18 cellular contexts compared by ENCODE assay signal in the genomic region with DNA sequence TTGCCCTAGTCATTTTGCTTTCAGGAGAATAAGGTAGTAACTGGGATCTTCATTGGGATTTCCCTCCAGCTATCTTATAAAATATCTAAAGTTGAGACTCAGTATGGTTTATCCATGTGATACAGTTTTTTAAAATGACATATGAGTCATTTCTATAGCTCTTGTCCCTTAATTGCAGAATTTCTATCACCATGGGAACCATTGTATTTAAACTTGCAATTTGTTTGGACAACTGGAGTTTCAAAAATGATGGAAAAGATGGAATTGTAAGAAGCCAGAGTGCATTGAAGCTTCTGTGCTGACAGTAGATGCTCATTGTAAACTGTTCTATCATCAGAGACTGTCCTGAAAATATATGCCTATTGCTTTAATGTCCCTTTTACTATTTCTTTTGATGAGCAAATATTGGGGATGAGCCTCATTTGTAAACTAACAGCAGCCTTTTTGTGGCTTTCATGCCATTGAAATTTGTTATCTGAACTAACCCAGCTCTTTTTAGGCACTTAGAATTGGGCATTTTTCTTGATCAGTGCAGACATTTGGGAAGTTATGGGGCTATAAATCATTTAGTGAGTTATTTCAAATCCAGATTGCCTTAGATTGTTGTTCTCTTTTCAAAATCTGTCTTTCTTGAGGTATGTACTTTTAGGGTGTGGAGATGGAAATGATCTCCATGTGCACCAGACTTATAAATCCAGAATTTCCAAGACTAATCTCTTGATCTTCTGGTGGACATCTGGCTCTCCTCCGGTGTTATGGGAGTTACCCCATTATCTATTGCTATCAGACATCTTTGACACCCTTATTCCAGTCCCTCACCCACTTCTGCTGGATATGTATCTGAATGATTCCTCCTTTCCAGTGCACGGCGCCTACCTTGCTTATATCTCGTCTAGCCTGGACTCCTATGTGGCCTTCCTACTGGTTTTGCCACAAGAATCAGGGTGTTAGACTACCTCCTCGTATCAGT.
A peak's percentile ranks its signal among the peaks of the same experiment; 100 is the strongest.
DNase-seq lines count a peak whose midpoint lies in the region; ATAC-seq and TF ChIP-seq lines count a peak whose summit lies in the region.
"Had no signal": no experiment of that assay in that cellular context is flagged by ENCODE, and none has a peak within 500 bp of the region (broad histone marks: within the 10 kb centered on the region; RNA-seq: fewer than 3 reads in every experiment).

No MANE protein-coding gene starts in this region.

- CTCF ChIA-PET in activated CD8-positive, alpha-beta T cell treated with anti-CD3 and anti-CD28 coated beads for 36 hours (lab: Charles Lee) = interaction anchor here (1.1 kb wide), 1 partner anchor 19 kb away, joined by 5 read pairs; no protein-coding TSS in a partner anchor

- no peak overlapping the region for H3K4me3 ChIP-seq in adipocyte (ENCODE audit: low read length)
- H3K4me3 ChIP-seq in mesenchymal stem cell (ENCODE audit: insufficient read depth in 1 of 2, low read depth in 1 of 2, low read length in 2 of 2) = no peak overlapping the region

- WGBS in mesenchymal stem cell = 96% methylated on average over 3 of the region's 5 CpGs

- H3K23ac ChIP-seq in mesenchymal stem cell (ENCODE audit: low read length in 2 of 2) = no peak overlapping the region

- no peaks in the 10 kb centered on the region for H3K27me3 Mint-ChIP-seq in activated CD8-positive, alpha-beta T cell treated with anti-CD3 and anti-CD28 coated beads for 36 hours
- H3K27me3 Mint-ChIP-seq: CD8-positive, alpha-beta memory T cell; IgD-negative memory B cell had no signal

- H3K9me3 Mint-ChIP-seq in activated CD8-positive, alpha-beta T cell treated with anti-CD3 and anti-CD28 coated beads for 36 hours = no peaks in the 10 kb centered on the region
- H3K9me3 Mint-ChIP-seq: CD8-positive, alpha-beta memory T cell; IgD-negative memory B cell had no signal

- no peak overlapping the region for H2BK5ac ChIP-seq in mesenchymal stem cell (ENCODE audit: low read depth, low read length, poor library complexity, severe bottlenecking)

- no peak overlapping the region for H2AK5ac ChIP-seq in mesenchymal stem cell (ENCODE audit: low read length, severe bottlenecking)

- H3K4me1 ChIP-seq in adipocyte (ENCODE audit: control insufficient read depth, insufficient read depth, low read length) (peaks cover 24% of the 10 kb centered on the region), mesenchymal stem cell (ENCODE audit: control insufficient read depth, insufficient read depth, low read depth, low read length) (peaks cover 10% of the 10 kb centered on the region)

- H3K27ac Mint-ChIP-seq in activated CD8-positive, alpha-beta T cell treated with anti-CD3 and anti-CD28 coated beads for 36 hours = no peak overlapping the region
- H3K27ac Mint-ChIP-seq: CD8-positive, alpha-beta memory T cell; IgD-negative memory B cell had no signal

- H3K4ac ChIP-seq in mesenchymal stem cell (ENCODE audit: low read depth in 1 of 2, low read length in 2 of 2) = no peak overlapping the region

- H3K27ac ChIP-seq in mesenchymal stem cell (ENCODE audit: low read length, poor library complexity, severe bottlenecking) (no peak overlapping the region), substantia nigra (ENCODE audit: low read depth, low read length, poor library complexity, severe bottlenecking) (no peak overlapping the region)
- H3K27ac ChIP-seq: 22Rv1 had no signal

- POLR2A ChIA-PET in activated CD8-positive, alpha-beta T cell treated with anti-CD3 and anti-CD28 coated beads for 36 hours (lab: Charles Lee) = interaction anchor here (0.6 kb wide), 1 partner anchor 45 kb away, joined by 4 read pairs; no protein-coding TSS in a partner anchor

- H2BK12ac ChIP-seq in mesenchymal stem cell (ENCODE audit: low read length in 2 of 2) = no peak overlapping the region

- H3K79me1 ChIP-seq in mesenchymal stem cell (replicated peaks; ENCODE audit: low read length, poor library complexity, severe bottlenecking) = peaks cover 26% of the 10 kb centered on the region

- DNase-seq in DMS53 (lab: John Stamatoyannopoulos, UW) (peak; percentile 19), DMS53 treated with DMSO at 0.1 percent for 48 hours (lab: John Stamatoyannopoulos, UW; ENCODE audit: unreplicated experiment) (no peak), NCI-H69 (lab: John Stamatoyannopoulos, UW) (peak; percentile 34), adipocyte (ENCODE audit: low read depth) (peak; percentile 30), mesenchymal stem cell (peak; percentile 24), substantia nigra (lab: John Stamatoyannopoulos, UW) (no peak)
- DNase-seq in stimulated activated CD4-positive, alpha-beta T cell treated with anti-CD3 and anti-CD28 coated beads, Interleukin-1b, Interleukin-23, amount 100 ng/mL, for 48 hours = no peak
- DNase-seq in activated CD8-positive, alpha-beta T cell treated with anti-CD3 and anti-CD28 coated beads for 36 hours = no peak
- DNase-seq: CD8-positive, alpha-beta memory T cell; NCI-H1092; NCI-H187; NCI-H446; NCI-H774; SIG-M5; SW 1271 had no signal

- no peak for TF ChIP-seq CTCF in activated CD8-positive, alpha-beta T cell treated with anti-CD3 and anti-CD28 coated beads for 36 hours (IDR thresholded peaks at IDR 0.05)

- H3K36me3 Mint-ChIP-seq in activated CD8-positive, alpha-beta T cell treated with anti-CD3 and anti-CD28 coated beads for 36 hours (ENCODE audit: low read depth) = peaks cover 37% of the 10 kb centered on the region

- no peak overlapping the region for H3K18ac ChIP-seq in mesenchymal stem cell (ENCODE audit: low read depth in 1 of 2, low read length in 2 of 2)

- H3K36me3 ChIP-seq in adipocyte (ENCODE audit: control insufficient read depth, insufficient read depth, low read length, severe bottlenecking) = peaks cover 15% of the 10 kb centered on the region
- peaks cover 8 to 21% of the 10 kb centered on the region in 2 experiments for H3K36me3 ChIP-seq in mesenchymal stem cell (ENCODE audit: control insufficient read depth in 1 of 2, insufficient read depth in 2 of 2, low read depth in 1 of 2, low read length in 2 of 2)

- ATAC-seq in activated CD8-positive, alpha-beta T cell treated with anti-CD3 and anti-CD28 coated beads for 36 hours = no peak
- ATAC-seq: HCT116 had no signal

- H3K27me3 ChIP-seq in adipocyte (replicated peaks; ENCODE audit: control insufficient read depth, insufficient read depth, low read length) = no peaks in the 10 kb centered on the region
- H3K27me3 ChIP-seq in mesenchymal stem cell (ENCODE audit: control insufficient read depth in 1 of 2, insufficient read depth in 1 of 2, low read length in 2 of 2) = no peaks in the 10 kb centered on the region

- H3K4me2 ChIP-seq in mesenchymal stem cell (ENCODE audit: low read length, poor library complexity, severe bottlenecking) = no peak overlapping the region

- H2BK15ac ChIP-seq in mesenchymal stem cell (ENCODE audit: low read depth, poor library complexity, severe bottlenecking) = no peak overlapping the region

- H2BK120ac ChIP-seq in mesenchymal stem cell (ENCODE audit: low read depth, low read length) = no peak overlapping the region

- no peak overlapping the region for H3K14ac ChIP-seq in mesenchymal stem cell (ENCODE audit: low read length in 2 of 2)

- intact Hi-C loops in activated CD8-positive, alpha-beta T cell treated with anti-CD3 and anti-CD28 coated beads for 36 hours (cut with micrococcal nuclease) = no loop called here

- no peak overlapping the region for H4K91ac ChIP-seq in mesenchymal stem cell (ENCODE audit: low read length)

- H4K8ac ChIP-seq in mesenchymal stem cell (ENCODE audit: low read length) = no peak overlapping the region

- no peak overlapping the region for H3K4me3 Mint-ChIP-seq in activated CD8-positive, alpha-beta T cell treated with anti-CD3 and anti-CD28 coated beads for 36 hours
- H3K4me3 Mint-ChIP-seq: CD8-positive, alpha-beta memory T cell; IgD-negative memory B cell had no signal

- H3K4me1 Mint-ChIP-seq in activated CD8-positive, alpha-beta T cell treated with anti-CD3 and anti-CD28 coated beads for 36 hours (ENCODE audit: low read depth) = peaks cover 35% of the 10 kb centered on the region

- H2AFZ ChIP-seq in mesenchymal stem cell (ENCODE audit: low read depth, low read length) = no peak overlapping the region

- H3K9me3 ChIP-seq in adipocyte (ENCODE audit: control insufficient read depth, low read length) (no peaks in the 10 kb centered on the region), mesenchymal stem cell (ENCODE audit: control insufficient read depth, low read length) (no peaks in the 10 kb centered on the region)

- H3K9ac ChIP-seq in adipocyte (ENCODE audit: low read length) (no peak overlapping the region), mesenchymal stem cell (ENCODE audit: low read length) (no peak overlapping the region)

Comparison
In these comparisons a context has a peak if more than half of its experiments do, and no peak if none do; other contexts are left out.
1. DNase-seq: peak in DMS53 (single experiment), NCI-H69 (single experiment), adipocyte (single experiment) and mesenchymal stem cell (single experiment); none in DMS53 treated with DMSO at 0.1 percent for 48 hours (single experiment), stimulated activated CD4-positive, alpha-beta T cell treated with anti-CD3 and anti-CD28 coated beads, Interleukin-1b, Interleukin-23, amount 100 ng/mL, for 48 hours (single experiment), activated CD8-positive, alpha-beta T cell treated with anti-CD3 and anti-CD28 coated beads for 36 hours (single experiment) and substantia nigra (0 of 49).